ENCODE assay signal across 8 cellular contexts in genomic region chr17:56833023-56833811, GRCh38. TPM values are rescaled to one million over a fixed set of nuclear protein-coding genes. Genes with fewer than 3 reads are reported as not detected.
DNase-seq lines count a peak whose midpoint lies in the region; TF ChIP-seq lines count a peak whose summit lies in the region.

No MANE protein-coding gene starts in this region.

- peak overlapping the region; percentile 81; the same call in 1 of the 2 replicates for H3K27ac ChIP-seq in MM.1S (ENCODE audit: low read length)
- H3K27ac ChIP-seq in smooth muscle cell (ENCODE audit: low read depth): no peak overlapping the region

- CTCF ChIA-PET in HEK293T (lab: Yijun Ruan, JAX): no interaction called here

- peak; percentile 82 for DNase-seq in GM13976 (ENCODE audit: low spot score)
- DNase-seq in HEK293T (ENCODE audit: extremely low spot score): peak; percentile 28
- DNase-seq in MM.1S: peak; percentile 64
- peak; percentile 58 for DNase-seq in T-helper 9 cell
- DNase-seq in astrocyte of the spinal cord (ENCODE audit: low read depth, low spot score): peak; percentile 43
- DNase-seq in iPS-NIHi11 (ENCODE audit: low spot score): peak; percentile 78
- DNase-seq in smooth muscle cell (lab: John Stamatoyannopoulos, UW; ENCODE audit: unreplicated experiment): no peak
- no peak for DNase-seq in D341Med (ENCODE audit: low spot score)

- WGBS in smooth muscle cell (ENCODE audit: low lambda C conversion rate): 2% methylated on average over 57 of the region's 96 CpGs

- peak overlapping the region; percentile 91 for H2AFZ ChIP-seq in MM.1S (ENCODE audit: low read length)
- peak overlapping the region; percentile 87 for H2AFZ ChIP-seq in smooth muscle cell (ENCODE audit: low read depth)

- peaks cover 7% of the 10 kb centered on the region for H3K4me1 ChIP-seq in MM.1S (ENCODE audit: low read length)
- H3K4me1 ChIP-seq in smooth muscle cell (ENCODE audit: low read depth): peaks cover 14% of the 10 kb centered on the region

- no peaks in the 10 kb centered on the region for H3K27me3 ChIP-seq in MM.1S (replicated peaks; ENCODE audit: insufficient read depth, low read length)
- peaks cover 10% of the 10 kb centered on the region for H3K27me3 ChIP-seq in smooth muscle cell (ENCODE audit: low read depth)

- H4K20me1 ChIP-seq in MM.1S (ENCODE audit: insufficient read depth, low read length) (peaks cover 4% of the 10 kb centered on the region; the same call in 1 of the 2 replicates), smooth muscle cell (ENCODE audit: low read depth) (peaks cover 2% of the 10 kb centered on the region)

- POLR2A ChIA-PET in HEK293T (lab: Yijun Ruan, JAX): interaction anchor here (0.6 to 1.7 kb wide), 4 partner anchors 8 to 146 kb away, joined by 3 to 6 read pairs (median 4); partner anchors contain the start of gene TRIM25

- H3K9me2 ChIP-seq in MM.1S (replicated peaks; ENCODE audit: insufficient read depth, low read length): no peaks in the 10 kb centered on the region

- H3F3A ChIP-seq in MM.1S (ENCODE audit: insufficient read depth, low read length) (peaks cover 21% of the 10 kb centered on the region; the same call in 1 of the 2 replicates), smooth muscle cell (ENCODE audit: low read depth) (peaks cover 6% of the 10 kb centered on the region)

- H3K4me2 ChIP-seq in MM.1S (ENCODE audit: low read depth, low read length) (peak overlapping the region; percentile 94), smooth muscle cell (peak overlapping the region; percentile 87)

- peak overlapping the region; percentile 72 for H3K9ac ChIP-seq in MM.1S (ENCODE audit: low read length)
- no peak overlapping the region for H3K9ac ChIP-seq in smooth muscle cell (ENCODE audit: low read depth)

- H3K36me3 ChIP-seq in MM.1S (replicated peaks; ENCODE audit: insufficient read depth, low read length) (peaks cover under 1% of the 10 kb centered on the region; the same call in 1 of the 2 replicates), smooth muscle cell (ENCODE audit: low read depth) (no peaks in the 10 kb centered on the region)

- H3K9me3 ChIP-seq in MM.1S (replicated peaks; ENCODE audit: insufficient read depth, low read length): no peaks in the 10 kb centered on the region
- H3K9me3 ChIP-seq in smooth muscle cell (replicated peaks; ENCODE audit: low read depth): no peaks in the 10 kb centered on the region

- H3K79me2 ChIP-seq in MM.1S (ENCODE audit: low read length) (peaks cover 79% of the 10 kb centered on the region), smooth muscle cell (ENCODE audit: low read depth) (no peaks in the 10 kb centered on the region)

- in situ Hi-C loops in GM13976 (cut with MboI; ENCODE audit: low sequenced_read_pairs, unreplicated experiment) (no loop called here), astrocyte of the spinal cord (cut with HindIII; ENCODE audit: low sequenced_read_pairs) (no loop called here)

- TF ChIP-seq CTCF in GM13976 (IDR thresholded peaks at IDR 0.05; ENCODE audit: borderline replicate concordance, control extremely low read depth, extremely low read depth, insufficient read depth, missing control alignments) (no peak), MM.1S (IDR thresholded peaks at IDR 0.05; ENCODE audit: low read length) (no peak), astrocyte of the spinal cord (IDR thresholded peaks at IDR 0.05; ENCODE audit: low read depth, low read length) (no peak), smooth muscle cell (IDR thresholded peaks at IDR 0.05; ENCODE audit: borderline replicate concordance, insufficient read depth, poor library complexity, severe bottlenecking) (no peak)

- peak overlapping the region; percentile 89 for H3K4me3 ChIP-seq in MM.1S (ENCODE audit: low read length)
- peak overlapping the region; percentile 61 for H3K4me3 ChIP-seq in astrocyte of the spinal cord (ENCODE audit: low read depth, low read length)
- peak overlapping the region; percentile 68 for H3K4me3 ChIP-seq in smooth muscle cell

TF ChIP-seq in HEK293T, 16 proteins besides CTCF, POLR2A, EP300 and RAD21:
- TF ChIP-seq PKNOX1 (IDR thresholded peaks at IDR 0.05) (no peak), FOXM1 (IDR thresholded peaks at IDR 0.05; ENCODE audit: borderline replicate concordance) (peak; percentile 15; the same call in 1 of the 2 replicates), L3MBTL2 (conservative IDR thresholded peaks at IDR 0.05) (peak; percentile 57)

RNA-seq across cellular contexts. Expression of gene C17orf67, which starts 0.5 kb away (rescaled TPM):
- 0.31 TPM in 1 of 2 replicates, not detected in the other for total RNA-seq in smooth muscle cell
- polyA plus RNA-seq in smooth muscle cell: 0.47 and 0.73 TPM in 2 replicates

RNA-seq across cellular contexts. Expression of gene DGKE, which starts 0.7 kb away (rescaled TPM):
- total RNA-seq in smooth muscle cell: 2.6 and 5.9 TPM in 2 replicates
- polyA plus RNA-seq in smooth muscle cell: 1.2 and 1.5 TPM in 2 replicates

Comparison
In these comparisons a context has a peak if more than half of its experiments do, and no peak if none do; other contexts are left out.
1. DNase-seq: peak in GM13976 (single experiment), HEK293T (single experiment), MM.1S (single experiment), T-helper 9 cell (single experiment), astrocyte of the spinal cord (single experiment) and iPS-NIHi11 (single experiment); none in smooth muscle cell (single experiment) and D341Med (single experiment).
2. Peak in every context shown above with its lines, with median percentiles within 50 percentile points of each other: H3K4me3 ChIP-seq.